Comparison of ENCODE assay signal across 14 cellular contexts in genomic region chr19:18171605-18172327, GRCh38. TPM values are rescaled to one million over a fixed set of nuclear protein-coding genes. Genes with fewer than 3 reads are reported as not detected.
DNase-seq lines count a peak whose midpoint lies in the region; ATAC-seq, FAIRE-seq and TF ChIP-seq lines count a peak whose summit lies in the region.
"Had no signal": no experiment of that assay in that cellular context is flagged by ENCODE, and none has a peak within 500 bp of the region (broad histone marks: within the 10 kb centered on the region; RNA-seq: fewer than 3 reads in every experiment).

No MANE protein-coding gene starts in this region.

- H2BK120ac ChIP-seq in trophoblast cell (ENCODE audit: insufficient read depth, low read length, poor library complexity) = no peak overlapping the region

- H2BK12ac ChIP-seq in trophoblast cell (ENCODE audit: low read length) = no peak overlapping the region

- ATAC-seq in naive B cell (ENCODE audit: low read depth in 2 of 2) (no peak), GM21717 (IDR thresholded peaks at IDR 0.05; ENCODE audit: unreplicated experiment) (no peak)

- H3K9me3 Mint-ChIP-seq in activated T-helper 2 cell treated with anti-CD3 and anti-CD28 coated beads, Interferon-gamma antibody, Interleukin-2, Interleukin-4, amounts not matched to agents 10 μg/mL and 5 μg/mL and 100 μg/mL, durations not matched to agents 14 hours and 24 hours and 36 hours = no peaks in the 10 kb centered on the region
- H3K9me3 Mint-ChIP-seq in naive B cell = no peaks in the 10 kb centered on the region

- H3K4me1 Mint-ChIP-seq in activated T-helper 2 cell treated with anti-CD3 and anti-CD28 coated beads, Interferon-gamma antibody, Interleukin-2, Interleukin-4, amounts not matched to agents 10 μg/mL and 5 μg/mL and 100 μg/mL, durations not matched to agents 14 hours and 24 hours and 36 hours (ENCODE audit: low read depth) = peaks cover 22% of the 10 kb centered on the region
- H3K4me1 Mint-ChIP-seq in naive B cell = peaks cover 55 to 83% (median 80%) of the 10 kb centered on the region in 3 donors

- intact Hi-C loops in activated T-helper 2 cell treated with anti-CD3 and anti-CD28 coated beads, Interferon-gamma antibody, Interleukin-2, Interleukin-4, amounts not matched to agents 10 μg/mL and 5 μg/mL and 100 μg/mL, durations not matched to agents 14 hours and 24 hours and 36 hours (cut with micrococcal nuclease) = no loop called here
- intact Hi-C loops in esophagus squamous epithelium (cut with DNase I) = no loop called here

- no peak overlapping the region for H2AFZ ChIP-seq in trophoblast cell (ENCODE audit: insufficient read depth, low read length, poor library complexity)

- H3K18ac ChIP-seq in trophoblast cell (ENCODE audit: low read length) = no peak overlapping the region

- H4K91ac ChIP-seq in trophoblast cell (ENCODE audit: low read depth, low read length) = no peak overlapping the region

- H3K4me3 ChIP-seq in BLaER1 = no peak overlapping the region
- H3K4me3 ChIP-seq in trophoblast cell (ENCODE audit: low read depth, low read length) = no peak overlapping the region
- no peak overlapping the region for H3K4me3 ChIP-seq in esophagus squamous epithelium

- H3K14ac ChIP-seq in trophoblast cell (ENCODE audit: low read length) = no peak overlapping the region

- peaks cover 74% of the 10 kb centered on the region for H3K4me1 ChIP-seq in BLaER1
- peaks cover 4 to 9% of the 10 kb centered on the region in 2 experiments for H3K4me1 ChIP-seq in trophoblast cell (ENCODE audit: control insufficient read depth in 1 of 2, insufficient read depth in 2 of 2, low read length in 2 of 2)
- H3K4me1 ChIP-seq in esophagus squamous epithelium = peaks cover 7 to 39% (median 14%) of the 10 kb centered on the region in 3 donors

- no peaks in the 10 kb centered on the region for H3K79me1 ChIP-seq in trophoblast cell (ENCODE audit: low read length)

- H3K27me3 ChIP-seq in BLaER1 (no peaks in the 10 kb centered on the region), trophoblast cell (ENCODE audit: insufficient read depth, low read length) (peaks cover 10% of the 10 kb centered on the region), esophagus squamous epithelium (no peaks in the 10 kb centered on the region)

- peak; percentile 76 for FAIRE-seq in GM12892 (lab: Jason Lieb, UNC)

- H3K27me3 Mint-ChIP-seq in activated T-helper 2 cell treated with anti-CD3 and anti-CD28 coated beads, Interferon-gamma antibody, Interleukin-2, Interleukin-4, amounts not matched to agents 10 μg/mL and 5 μg/mL and 100 μg/mL, durations not matched to agents 14 hours and 24 hours and 36 hours (ENCODE audit: low read depth) = no peaks in the 10 kb centered on the region
- H3K27me3 Mint-ChIP-seq in naive B cell = no peaks in the 10 kb centered on the region

- H3K36me3 Mint-ChIP-seq in activated T-helper 2 cell treated with anti-CD3 and anti-CD28 coated beads, Interferon-gamma antibody, Interleukin-2, Interleukin-4, amounts not matched to agents 10 μg/mL and 5 μg/mL and 100 μg/mL, durations not matched to agents 14 hours and 24 hours and 36 hours (ENCODE audit: low read depth) = peaks cover 15% of the 10 kb centered on the region
- H3K36me3 Mint-ChIP-seq in naive B cell = peaks cover 4 to 7% of the 10 kb centered on the region in 2 donors

- H4K12ac ChIP-seq in trophoblast cell (ENCODE audit: low read depth, low read length) = no peak overlapping the region

- H3K4me2 ChIP-seq in BLaER1 (peak overlapping the region; percentile 92), trophoblast cell (ENCODE audit: low read length) (no peak overlapping the region)

- H3K36me3 ChIP-seq in BLaER1 (peaks cover 24% of the 10 kb centered on the region), trophoblast cell (ENCODE audit: control insufficient read depth in 1 of 2, insufficient read depth in 2 of 2, low read length in 2 of 2) (peaks cover 36 to 38% of the 10 kb centered on the region in 2 experiments), esophagus squamous epithelium (peaks cover 14 to 34% (median 15%) of the 10 kb centered on the region in 3 donors)

- DNase-seq in GM12892 (ENCODE audit: insufficient read length) (no peak), naive B cell (no peak), SIG-M5 treated with dmso at 0.1 percent for 504 hours (lab: John Stamatoyannopoulos, UW; ENCODE audit: unreplicated experiment) (no peak), trophoblast cell (no peak), esophagus squamous epithelium (lab: John Stamatoyannopoulos, UW) (no peak)
- no peak for DNase-seq in activated T-helper 2 cell treated with anti-CD3 and anti-CD28 coated beads, Interferon-gamma antibody, Interleukin-2, Interleukin-4, amounts not matched to agents 10 μg/mL and 5 μg/mL and 100 μg/mL, durations not matched to agents 14 hours and 24 hours and 36 hours (ENCODE audit: low spot score)
- DNase-seq: Caco-2, mesendoderm, NCI-H1105, NCI-H774 had no signal

- no peak overlapping the region for H3K23ac ChIP-seq in trophoblast cell (ENCODE audit: low read length)

- H2BK5ac ChIP-seq in trophoblast cell (ENCODE audit: low read depth, low read length, poor library complexity) = no peak overlapping the region

- TF ChIP-seq POLR2A in GM12892 (IDR thresholded peaks at IDR 0.05; ENCODE audit: low read depth, low read length) (no peak), esophagus squamous epithelium (IDR thresholded peaks at IDR 0.05) (no peak)

- no peak for TF ChIP-seq CTCF in esophagus squamous epithelium (IDR thresholded peaks at IDR 0.05)

- H2AK5ac ChIP-seq in trophoblast cell (ENCODE audit: low read length) = no peak overlapping the region

- H4K8ac ChIP-seq in trophoblast cell (ENCODE audit: low read depth, low read length) = no peak overlapping the region

- WGBS in trophoblast cell (ENCODE audit: extremely low coverage, insufficient coverage, insufficient read length) = no CpG with 5 or more reads among the region's 8 CpGs
- 83 to 84% methylated on average over 8 of the region's 8 CpGs for WGBS in esophagus squamous epithelium, 2 donors

- peak overlapping the region; percentile 12 for H3K27ac Mint-ChIP-seq in activated T-helper 2 cell treated with anti-CD3 and anti-CD28 coated beads, Interferon-gamma antibody, Interleukin-2, Interleukin-4, amounts not matched to agents 10 μg/mL and 5 μg/mL and 100 μg/mL, durations not matched to agents 14 hours and 24 hours and 36 hours
- peak overlapping the region; percentile 98 to 100 (median 99) for H3K27ac Mint-ChIP-seq in naive B cell
- H3K27ac Mint-ChIP-seq: progenitor cell of endocrine pancreas had no signal

- H4K20me1 ChIP-seq in BLaER1 = no peaks in the 10 kb centered on the region

- no peaks in the 10 kb centered on the region for H3K79me2 ChIP-seq in trophoblast cell (ENCODE audit: control insufficient read depth, insufficient read depth, low read length, poor library complexity)

- H3K9me3 ChIP-seq in BLaER1 = no peaks in the 10 kb centered on the region
- H3K9me3 ChIP-seq in trophoblast cell (ENCODE audit: insufficient read depth, low read depth, low read length) = peaks cover 5% of the 10 kb centered on the region
- H3K9me3 ChIP-seq in esophagus squamous epithelium = no peaks in the 10 kb centered on the region
- H3K9me3 ChIP-seq: Caco-2 had no signal

- no peak overlapping the region for H3K4ac ChIP-seq in trophoblast cell (ENCODE audit: low read depth, low read length)

- H3K27ac ChIP-seq in BLaER1 (peak overlapping the region; percentile 69; the same call in 1 of the 2 replicates), trophoblast cell (ENCODE audit: low read depth, low read length) (no peak overlapping the region), esophagus squamous epithelium (peak overlapping the region in 2 of 4 donors; percentile 71 to 73)

- H3K9ac ChIP-seq in BLaER1 = peak overlapping the region; percentile 42; the same call in 1 of the 2 replicates
- H3K9ac ChIP-seq in trophoblast cell (ENCODE audit: low read length) = no peak overlapping the region

- no peak overlapping the region for H3K4me3 Mint-ChIP-seq in activated T-helper 2 cell treated with anti-CD3 and anti-CD28 coated beads, Interferon-gamma antibody, Interleukin-2, Interleukin-4, amounts not matched to agents 10 μg/mL and 5 μg/mL and 100 μg/mL, durations not matched to agents 14 hours and 24 hours and 36 hours (ENCODE audit: low read depth)
- H3K4me3 Mint-ChIP-seq in naive B cell = peak overlapping the region; percentile 56 to 99 (median 93)

RNA-seq across cellular contexts. Expression of gene IFI30, which starts 1.8 kb away (rescaled TPM):
- 309 TPM for polyA plus RNA-seq in GM12892 (2012; ENCODE audit: missing spikeins)
- total RNA-seq in activated T-helper 2 cell treated with anti-CD3 and anti-CD28 coated beads, Interferon-gamma antibody, Interleukin-2, Interleukin-4, amounts not matched to agents 10 μg/mL and 5 μg/mL and 100 μg/mL, durations not matched to agents 14 hours and 24 hours and 36 hours = 37.0 and 41.2 TPM in 2 replicates
- 100 to 1,000 TPM; 107 to 293 (median 206) TPM for polyA plus RNA-seq in naive B cell (ENCODE audit: low read depth in 6 of 6)
- 4.4 and 4.9 TPM in 2 replicates for polyA plus RNA-seq in trophoblast cell (2013)
- total RNA-seq in esophagus squamous epithelium = 10 to 100 TPM; 11.3 to 90.5 (median 25.7) TPM
- total RNA-seq: progenitor cell of endocrine pancreas had no signal

RNA-seq across cellular contexts. Expression of gene PIK3R2, which starts 18.8 kb away (rescaled TPM):
- polyA plus RNA-seq in GM12892 (2012; ENCODE audit: missing spikeins) = 4.0 TPM
- total RNA-seq in activated T-helper 2 cell treated with anti-CD3 and anti-CD28 coated beads, Interferon-gamma antibody, Interleukin-2, Interleukin-4, amounts not matched to agents 10 μg/mL and 5 μg/mL and 100 μg/mL, durations not matched to agents 14 hours and 24 hours and 36 hours = 19.4 and 21.4 TPM in 2 replicates
- 1 to 10 TPM; 1.2 to 5.7 (median 2.3) TPM for polyA plus RNA-seq in naive B cell (ENCODE audit: low read depth in 6 of 6)
- polyA plus RNA-seq in trophoblast cell (2013) = 56.7 and 57.2 TPM in 2 replicates
- total RNA-seq in esophagus squamous epithelium = 10 to 100 TPM; 20.4 to 42.1 (median 29.1) TPM

RNA-seq across cellular contexts. Expression of gene MPV17L2, which starts 21.3 kb away (rescaled TPM):
- polyA plus RNA-seq in GM12892 (2012; ENCODE audit: missing spikeins) = 7.1 TPM
- total RNA-seq in activated T-helper 2 cell treated with anti-CD3 and anti-CD28 coated beads, Interferon-gamma antibody, Interleukin-2, Interleukin-4, amounts not matched to agents 10 μg/mL and 5 μg/mL and 100 μg/mL, durations not matched to agents 14 hours and 24 hours and 36 hours = 14.5 and 14.8 TPM in 2 replicates
- 10 to 100 TPM in 3 of 6 donors, 1 to 10 TPM in 3; 1.8 to 12.0 (median 10.2) TPM for polyA plus RNA-seq in naive B cell (ENCODE audit: low read depth in 6 of 6)
- polyA plus RNA-seq in trophoblast cell (2013) = 26.0 and 26.7 TPM in 2 replicates
- total RNA-seq in esophagus squamous epithelium = 10 to 100 TPM; 10.6 to 23.5 (median 14.0) TPM

RNA-seq across cellular contexts. Expression of gene RAB3A, which starts 32.1 kb away (rescaled TPM):
- 2.2 TPM for polyA plus RNA-seq in GM12892 (2012; ENCODE audit: missing spikeins)
- total RNA-seq in activated T-helper 2 cell treated with anti-CD3 and anti-CD28 coated beads, Interferon-gamma antibody, Interleukin-2, Interleukin-4, amounts not matched to agents 10 μg/mL and 5 μg/mL and 100 μg/mL, durations not matched to agents 14 hours and 24 hours and 36 hours = 6.3 and 7.4 TPM in 2 replicates
- 1 to 10 TPM in 3 of 6 donors, under 1 TPM in 3; 0.21 to 2.8 (median 0.80) TPM for polyA plus RNA-seq in naive B cell (ENCODE audit: low read depth in 6 of 6)
- 2.5 and 3.0 TPM in 2 replicates for polyA plus RNA-seq in trophoblast cell (2013)
- total RNA-seq in esophagus squamous epithelium = under 1 TPM in 3 of 4 donors, not detected in 1; 0.30 to 0.76 (median 0.44) TPM

RNA-seq across cellular contexts. Expression of gene PDE4C, which starts 54.5 kb away (rescaled TPM):
- 2.2 TPM for polyA plus RNA-seq in GM12892 (2012; ENCODE audit: missing spikeins)
- 0.14 TPM in 2 replicates for total RNA-seq in activated T-helper 2 cell treated with anti-CD3 and anti-CD28 coated beads, Interferon-gamma antibody, Interleukin-2, Interleukin-4, amounts not matched to agents 10 μg/mL and 5 μg/mL and 100 μg/mL, durations not matched to agents 14 hours and 24 hours and 36 hours
- polyA plus RNA-seq in naive B cell (ENCODE audit: low read depth in 6 of 6) = not detected
- polyA plus RNA-seq in trophoblast cell (2013) = 0.38 and 0.60 TPM in 2 replicates
- total RNA-seq in esophagus squamous epithelium = under 1 TPM in 1 of 4 donors, not detected in 3; 0.76 TPM
- total RNA-seq: T-helper 1 cell treated with Interleukin-12 subunit alpha and Interleukin-12 subunit beta and Interleukin-4 antibody, amounts not matched to agents 30 ng/mL and 1 ng/mL, for 36 hours had no signal
